In genomic region chr10:123962756-123963469, GRCh38 we compare ENCODE assay signal across 27 cellular contexts.
"Had no signal": no experiment of that assay in that cellular context is flagged by ENCODE, and none has a peak within 500 bp of the region (broad histone marks: within the 10 kb centered on the region; RNA-seq: fewer than 3 reads in every experiment).

No MANE protein-coding gene starts in this region.

- H3K9me3 Mint-ChIP-seq: activated CD4-positive, alpha-beta T cell treated with anti-CD3 and anti-CD28 coated beads, Interleukin-2, amount 10 ng/mL, durations not matched to agents 24 days and 14 days; activated naive CD4-positive, alpha-beta T cell treated with anti-CD3 and anti-CD28 coated beads, Interleukin-2, amount 10 ng/mL, durations not matched to agents 7 days and 5 days; activated naive CD8-positive, alpha-beta T cell treated with anti-CD3 and anti-CD28 coated beads for 36 hours; activated T-cell treated with anti-CD3 and anti-CD28 coated beads, Interleukin-2, amount 50 U/mL, for 72 hours; activated T-helper 2 cell treated with anti-CD3 and anti-CD28 coated beads, Interferon-gamma antibody, Interleukin-2, Interleukin-4, amounts not matched to agents 10 μg/mL and 5 μg/mL and 100 μg/mL, durations not matched to agents 14 hours and 24 hours and 36 hours; T-cell had no signal

- H3K27ac ChIP-seq: SK-N-MC had no signal

- H3K36me3 Mint-ChIP-seq: activated naive CD4-positive, alpha-beta T cell treated with anti-CD3 and anti-CD28 coated beads, Interleukin-2, amount 10 ng/mL, durations not matched to agents 7 days and 5 days; activated naive CD8-positive, alpha-beta T cell treated with anti-CD3 and anti-CD28 coated beads for 36 hours; T-cell had no signal

- H3K27ac Mint-ChIP-seq: activated B cell treated with CpG ODN at 0.5 μM for 24 hours; activated CD4-positive, alpha-beta T cell treated with anti-CD3 and anti-CD28 coated beads, Interleukin-2, amount 10 ng/mL, durations not matched to agents 24 days and 14 days; activated naive CD4-positive, alpha-beta T cell treated with anti-CD3 and anti-CD28 coated beads, Interleukin-2, amount 10 ng/mL, durations not matched to agents 7 days and 5 days; activated naive CD8-positive, alpha-beta T cell treated with anti-CD3 and anti-CD28 coated beads for 36 hours; activated T-cell treated with anti-CD3 and anti-CD28 coated beads, Interleukin-2, amount 50 U/mL, for 72 hours; activated T-helper 2 cell treated with anti-CD3 and anti-CD28 coated beads, Interferon-gamma antibody, Interleukin-2, Interleukin-4, amounts not matched to agents 10 μg/mL and 5 μg/mL and 100 μg/mL, durations not matched to agents 14 hours and 24 hours and 36 hours had no signal

- DNase-seq: activated B cell treated with CpG ODN at 0.5 μM for 24 hours; activated CD4-positive, alpha-beta T cell treated with anti-CD3 and anti-CD28 coated beads for 1 hour; activated CD4-positive, alpha-beta T cell treated with anti-CD3 and anti-CD28 coated beads, Interleukin-2, amount 10 ng/mL, durations not matched to agents 24 days and 14 days; activated CD4-positive, alpha-beta T cell treated with anti-CD3 and anti-CD28 coated beads, Interleukin-2, amount 50 U/mL, for 48 hours; activated gamma-delta T cell treated with Interleukin-2 at 50 U/mL for 16 hours; activated naive CD4-positive, alpha-beta T cell treated with anti-CD3 and anti-CD28 coated beads, Interleukin-2, amount 10 ng/mL, durations not matched to agents 7 days and 5 days; activated naive CD8-positive, alpha-beta T cell treated with anti-CD3 and anti-CD28 coated beads for 36 hours; activated T-cell treated with anti-CD3 and anti-CD28 coated beads for 4 hours; activated T-cell treated with anti-CD3 and anti-CD28 coated beads, Interleukin-2, amount 50 U/mL, for 72 hours; Karpas-422; NCI-H1105 treated with DMSO at 0.1 percent for 48 hours; NCI-H1436 treated with DMSO at 0.1 percent for 48 hours; NCI-H187; NCI-H2081; NCI-H510A treated with DMSO at 0.1 percent for 48 hours; NCI-H69; NK-92 treated with Interleukin-12 subunit alpha and Interleukin-12 subunit beta, amount 100 ng/mL, for 24 hours; OCI-M1; RPMI8226; T-cell; T-helper 2 cell; T1000 had no signal

- H3K4me3 ChIP-seq: K562, SK-N-MC had no signal

- ATAC-seq: activated T-cell treated with anti-CD3 and anti-CD28 coated beads, Interleukin-2, amount 50 U/mL, for 72 hours; K562; Panc1; Right ventricle myocardium inferior; T-cell had no signal

- H3K4me1 Mint-ChIP-seq: activated CD4-positive, alpha-beta T cell treated with anti-CD3 and anti-CD28 coated beads, Interleukin-2, amount 10 ng/mL, durations not matched to agents 24 days and 14 days; activated naive CD4-positive, alpha-beta T cell treated with anti-CD3 and anti-CD28 coated beads, Interleukin-2, amount 10 ng/mL, durations not matched to agents 7 days and 5 days; activated naive CD8-positive, alpha-beta T cell treated with anti-CD3 and anti-CD28 coated beads for 36 hours; T-cell had no signal

- H3K4me3 Mint-ChIP-seq: activated B cell treated with CpG ODN at 0.5 μM for 24 hours; activated CD4-positive, alpha-beta T cell treated with anti-CD3 and anti-CD28 coated beads, Interleukin-2, amount 10 ng/mL, durations not matched to agents 24 days and 14 days; activated naive CD4-positive, alpha-beta T cell treated with anti-CD3 and anti-CD28 coated beads, Interleukin-2, amount 10 ng/mL, durations not matched to agents 7 days and 5 days; activated naive CD8-positive, alpha-beta T cell treated with anti-CD3 and anti-CD28 coated beads for 36 hours; activated T-cell treated with anti-CD3 and anti-CD28 coated beads, Interleukin-2, amount 50 U/mL, for 72 hours; T-cell had no signal
